ENCODE assay signal across 11 cellular contexts in the genomic region with DNA sequence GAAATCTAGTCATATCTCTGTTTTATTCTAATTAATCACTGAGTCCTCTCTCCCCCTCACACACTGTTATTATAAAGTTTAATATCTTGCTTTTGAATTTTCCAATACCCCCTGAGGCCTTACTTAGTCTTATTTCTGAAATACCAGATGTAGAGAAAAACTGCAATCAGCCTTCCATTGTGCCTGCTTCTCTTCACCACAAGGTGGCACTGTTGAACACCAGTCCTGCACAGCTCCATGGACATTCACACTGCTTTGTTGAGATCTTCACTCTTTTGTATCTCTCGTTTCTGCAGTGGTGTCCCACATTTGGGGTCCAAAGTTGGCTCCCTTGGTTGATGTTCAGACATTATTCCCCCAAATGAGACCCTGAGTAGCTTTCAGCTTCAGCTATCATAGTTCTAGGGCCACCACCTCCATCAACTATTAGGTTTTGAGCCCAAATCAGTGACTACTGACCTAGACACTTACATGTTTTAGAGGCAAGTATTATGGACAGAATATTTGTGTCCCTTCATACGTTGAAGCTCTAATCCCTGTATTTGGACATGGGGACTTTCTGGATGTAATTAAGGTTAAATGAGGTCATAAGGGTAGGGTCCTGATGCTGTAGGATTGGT. TPM values are rescaled to one million over a fixed set of nuclear protein-coding genes. Genes with fewer than 3 reads are reported as not detected.
A peak's percentile ranks its signal among the peaks of the same experiment; 100 is the strongest.
DNase-seq lines count a peak whose midpoint lies in the region; ATAC-seq and TF ChIP-seq lines count a peak whose summit lies in the region.
"Had no signal": no experiment of that assay in that cellular context is flagged by ENCODE, and none has a peak within 500 bp of the region (broad histone marks: within the 10 kb centered on the region; RNA-seq: fewer than 3 reads in every experiment).

No MANE protein-coding gene starts in this region.

- H3K36me3 ChIP-seq in osteoblast (ENCODE audit: insufficient read depth, low read length) = no peaks in the 10 kb centered on the region
- H3K36me3 ChIP-seq: prostate gland had no signal

- H3K9me3 ChIP-seq in osteoblast (ENCODE audit: low read depth, low read length) = peaks cover 7% of the 10 kb centered on the region
- H3K9me3 ChIP-seq: prostate gland had no signal

- no peaks in the 10 kb centered on the region for H3K27me3 ChIP-seq in osteoblast (ENCODE audit: insufficient read depth, low read length)
- H3K27me3 ChIP-seq: dorsolateral prefrontal cortex had no signal

- no peaks in the 10 kb centered on the region for H4K20me1 ChIP-seq in osteoblast (ENCODE audit: insufficient read depth, low read length)

- TF ChIP-seq CTCF in astrocyte of the spinal cord (IDR thresholded peaks at IDR 0.05; ENCODE audit: low read depth, low read length) = peak; percentile 47
- peak; percentile 52 for TF ChIP-seq CTCF in osteoblast (IDR thresholded peaks at IDR 0.05; ENCODE audit: extremely low read depth, low read depth, low read length)

- H3K4me2 ChIP-seq in osteoblast (ENCODE audit: insufficient read depth, low read length) = no peak overlapping the region

- H3K27ac ChIP-seq in osteoblast (ENCODE audit: low read depth, low read length) = no peak overlapping the region
- H3K27ac ChIP-seq: prostate gland had no signal

- TF ChIP-seq RAD21 in Ishikawa (IDR thresholded peaks at IDR 0.05; ENCODE audit: low read depth) = peak; percentile 47; the same call in 1 of the 2 replicates

- H3K4me3 ChIP-seq in astrocyte of the spinal cord (ENCODE audit: low read depth, low read length) (no peak overlapping the region), osteoblast (ENCODE audit: insufficient read depth, low read length) (no peak overlapping the region)
- H3K4me3 ChIP-seq: dorsolateral prefrontal cortex, prostate gland had no signal

- no peak overlapping the region for H2AFZ ChIP-seq in osteoblast (ENCODE audit: low read length)

- no peak for ATAC-seq in GM19023 (IDR thresholded peaks at IDR 0.05; ENCODE audit: unreplicated experiment)
- ATAC-seq: T-cell had no signal

- peaks cover 25% of the 10 kb centered on the region for H3K4me1 ChIP-seq in osteoblast (ENCODE audit: insufficient read depth, low read length)
- H3K4me1 ChIP-seq: prostate gland had no signal

- in situ Hi-C loops in astrocyte of the spinal cord (cut with HindIII; ENCODE audit: low sequenced_read_pairs) = no loop called here

- DNase-seq in activated CD4-positive, alpha-beta T cell treated with anti-CD3 and anti-CD28 coated beads for 48 hours = peak; percentile 36
- DNase-seq in activated CD4-positive, alpha-beta T cell treated with anti-CD3 and anti-CD28 coated beads, Interleukin-2, amount 50 U/mL, for 1 hour = no peak
- DNase-seq in astrocyte of the spinal cord (ENCODE audit: low read depth, low spot score) = no peak
- no peak for DNase-seq in osteoblast (ENCODE audit: insufficient read length, low spot score, missing footprints)
- DNase-seq in NCI-H526 treated with DMSO at 0.1 percent for 48 hours (lab: John Stamatoyannopoulos, UW) = no peak
- DNase-seq in NCI-H2029 (lab: John Stamatoyannopoulos, UW) = no peak
- DNase-seq: dorsolateral prefrontal cortex had no signal

- H3K79me2 ChIP-seq in osteoblast (ENCODE audit: insufficient read depth, low read length) = no peaks in the 10 kb centered on the region

- TF ChIP-seq EP300 in Ishikawa (IDR thresholded peaks at IDR 0.05; ENCODE audit: borderline replicate concordance) = no peak

TF ChIP-seq in Ishikawa, 13 proteins besides CTCF, POLR2A, EP300 and RAD21:
- TF ChIP-seq, protein P1, sequence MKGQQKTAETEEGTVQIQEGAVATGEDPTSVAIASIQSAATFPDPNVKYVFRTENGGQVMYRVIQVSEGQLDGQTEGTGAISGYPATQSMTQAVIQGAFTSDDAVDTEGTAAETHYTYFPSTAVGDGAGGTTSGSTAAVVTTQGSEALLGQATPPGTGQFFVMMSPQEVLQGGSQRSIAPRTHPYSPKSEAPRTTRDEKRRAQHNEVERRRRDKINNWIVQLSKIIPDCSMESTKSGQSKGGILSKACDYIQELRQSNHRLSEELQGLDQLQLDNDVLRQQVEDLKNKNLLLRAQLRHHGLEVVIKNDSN (IDR thresholded peaks at IDR 0.05) = no peak
- TF ChIP-seq NFIC (IDR thresholded peaks at IDR 0.05) = no peak
- TF ChIP-seq YY1 (IDR thresholded peaks at IDR 0.05; ENCODE audit: low read depth) = no peak
- TF ChIP-seq, protein P2, sequence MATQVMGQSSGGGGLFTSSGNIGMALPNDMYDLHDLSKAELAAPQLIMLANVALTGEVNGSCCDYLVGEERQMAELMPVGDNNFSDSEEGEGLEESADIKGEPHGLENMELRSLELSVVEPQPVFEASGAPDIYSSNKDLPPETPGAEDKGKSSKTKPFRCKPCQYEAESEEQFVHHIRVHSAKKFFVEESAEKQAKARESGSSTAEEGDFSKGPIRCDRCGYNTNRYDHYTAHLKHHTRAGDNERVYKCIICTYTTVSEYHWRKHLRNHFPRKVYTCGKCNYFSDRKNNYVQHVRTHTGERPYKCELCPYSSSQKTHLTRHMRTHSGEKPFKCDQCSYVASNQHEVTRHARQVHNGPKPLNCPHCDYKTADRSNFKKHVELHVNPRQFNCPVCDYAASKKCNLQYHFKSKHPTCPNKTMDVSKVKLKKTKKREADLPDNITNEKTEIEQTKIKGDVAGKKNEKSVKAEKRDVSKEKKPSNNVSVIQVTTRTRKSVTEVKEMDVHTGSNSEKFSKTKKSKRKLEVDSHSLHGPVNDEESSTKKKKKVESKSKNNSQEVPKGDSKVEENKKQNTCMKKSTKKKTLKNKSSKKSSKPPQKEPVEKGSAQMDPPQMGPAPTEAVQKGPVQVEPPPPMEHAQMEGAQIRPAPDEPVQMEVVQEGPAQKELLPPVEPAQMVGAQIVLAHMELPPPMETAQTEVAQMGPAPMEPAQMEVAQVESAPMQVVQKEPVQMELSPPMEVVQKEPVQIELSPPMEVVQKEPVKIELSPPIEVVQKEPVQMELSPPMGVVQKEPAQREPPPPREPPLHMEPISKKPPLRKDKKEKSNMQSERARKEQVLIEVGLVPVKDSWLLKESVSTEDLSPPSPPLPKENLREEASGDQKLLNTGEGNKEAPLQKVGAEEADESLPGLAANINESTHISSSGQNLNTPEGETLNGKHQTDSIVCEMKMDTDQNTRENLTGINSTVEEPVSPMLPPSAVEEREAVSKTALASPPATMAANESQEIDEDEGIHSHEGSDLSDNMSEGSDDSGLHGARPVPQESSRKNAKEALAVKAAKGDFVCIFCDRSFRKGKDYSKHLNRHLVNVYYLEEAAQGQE (IDR thresholded peaks at IDR 0.05; ENCODE audit: low read depth) = no peak
- no peak for TF ChIP-seq EGR1 (IDR thresholded peaks at IDR 0.05)
- TF ChIP-seq TAF1 (IDR thresholded peaks at IDR 0.05; ENCODE audit: low read depth) = no peak
- no peak for TF ChIP-seq TCF12 (IDR thresholded peaks at IDR 0.05; ENCODE audit: low read depth)
- no peak for TF ChIP-seq FOXM1 (IDR thresholded peaks at IDR 0.05; ENCODE audit: borderline replicate concordance, low read depth)
- TF ChIP-seq, protein P3, sequence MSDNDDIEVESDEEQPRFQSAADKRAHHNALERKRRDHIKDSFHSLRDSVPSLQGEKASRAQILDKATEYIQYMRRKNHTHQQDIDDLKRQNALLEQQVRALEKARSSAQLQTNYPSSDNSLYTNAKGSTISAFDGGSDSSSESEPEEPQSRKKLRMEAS (IDR thresholded peaks at IDR 0.05) = no peak
- no peak for TF ChIP-seq CEBPB (IDR thresholded peaks at IDR 0.05)
- no peak for TF ChIP-seq ZBTB7A (IDR thresholded peaks at IDR 0.05; ENCODE audit: low read depth)
- TF ChIP-seq TEAD4 (IDR thresholded peaks at IDR 0.05) = no peak

RNA-seq across cellular contexts. Expression of a gene that starts 24.3 kb away (rescaled TPM):
- 90.5 and 91.6 TPM in 2 replicates for total RNA-seq in osteoblast
